8 cellular contexts compared by ENCODE assay signal in the genomic region with DNA sequence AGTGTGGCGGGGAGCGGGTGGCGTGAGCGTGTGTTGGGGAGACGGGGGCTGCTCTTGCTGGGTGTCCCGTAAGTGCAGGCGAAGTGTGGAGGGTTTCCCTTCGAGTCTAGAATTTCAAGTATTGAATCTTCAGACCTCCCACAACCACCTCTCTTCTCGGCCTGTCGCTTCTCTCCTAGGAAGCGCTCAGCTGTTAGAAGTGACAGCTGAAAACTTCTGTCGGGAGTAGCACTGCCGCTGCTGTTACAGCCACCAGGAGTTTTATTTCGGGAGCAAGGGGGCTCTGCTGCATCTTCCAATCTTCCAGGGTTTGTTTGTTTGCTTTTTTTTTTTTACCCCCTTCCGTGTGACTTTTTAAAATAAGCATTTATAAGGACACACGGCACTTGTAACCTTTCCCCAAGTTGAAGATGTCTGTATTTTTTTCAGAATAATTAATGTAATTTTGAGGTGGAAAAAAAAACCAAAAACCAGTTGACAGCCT. TPM values are rescaled to one million over a fixed set of nuclear protein-coding genes. Genes with fewer than 3 reads are reported as not detected.
DNase-seq lines count a peak whose midpoint lies in the region; ATAC-seq, FAIRE-seq and TF ChIP-seq lines count a peak whose summit lies in the region.

No MANE protein-coding gene starts in this region.

- no peaks in the 10 kb centered on the region for H3K9me3 ChIP-seq in endothelial cell of umbilical vein (replicated peaks; ENCODE audit: control insufficient read depth, insufficient read depth, low read length)

- CTCF ChIA-PET in endothelial cell of umbilical vein (lab: Charles Lee), result interaction anchor here (0.9 to 2.4 kb wide), 5 partner anchors 12 to 25 kb away, joined by 3 to 15 read pairs (median 3); no protein-coding TSS in a partner anchor

- POLR2A ChIA-PET in endothelial cell of umbilical vein (lab: Charles Lee), result no interaction called here

- intact Hi-C loops in endothelial cell of umbilical vein (cut with micrococcal nuclease), result no loop called here

- H4K20me1 ChIP-seq in endothelial cell of umbilical vein (replicated peaks; ENCODE audit: control insufficient read depth, extremely low read depth, insufficient read depth, low read length), result peaks cover 2% of the 10 kb centered on the region

- H3K4me1 ChIP-seq in endothelial cell of umbilical vein (ENCODE audit: control insufficient read depth, extremely low read depth, insufficient read depth, low read length), result peaks cover 11% of the 10 kb centered on the region

- peaks cover 56% of the 10 kb centered on the region for H3K79me2 ChIP-seq in endothelial cell of umbilical vein (ENCODE audit: control insufficient read depth, insufficient read depth, low read length)

- TF ChIP-seq CTCF in endothelial cell of umbilical vein (IDR thresholded peaks at IDR 0.05; ENCODE audit: extremely low read depth in 1 of 2, insufficient read depth in 1 of 2, low read depth in 1 of 2, low read length in 2 of 2), result peak in 1 of 2 donors; percentile 0

- H2AFZ ChIP-seq in endothelial cell of umbilical vein (ENCODE audit: low read depth, low read length), result peak overlapping the region; percentile 76

- no peaks in the 10 kb centered on the region for H3K36me3 ChIP-seq in endothelial cell of umbilical vein (ENCODE audit: control insufficient read depth in 2 of 2, extremely low read depth in 1 of 2, insufficient read depth in 2 of 2, low read length in 2 of 2)

- peak overlapping the region; percentile 80 for H3K9ac ChIP-seq in endothelial cell of umbilical vein (replicated peaks; ENCODE audit: extremely low read depth, insufficient read depth, low read length)

- peak; percentile 18 for ATAC-seq in HG02852 (IDR thresholded peaks at IDR 0.05; ENCODE audit: unreplicated experiment)
- ATAC-seq in SK-N-SH treated with all-trans-retinoic acid at 6 μM for 48 hours, result peak; percentile 45
- ATAC-seq in GM21360 (IDR thresholded peaks at IDR 0.05; ENCODE audit: unreplicated experiment), result no peak
- ATAC-seq in GM21717 (IDR thresholded peaks at IDR 0.05; ENCODE audit: unreplicated experiment), result no peak

- peak; percentile 67 for FAIRE-seq in endothelial cell of umbilical vein (lab: Jason Lieb, UNC)

- BruUV-seq in endothelial cell of umbilical vein (replicated peaks; lab: Mats Ljungman, UMichigan), result no TSS peak

- no peak for TF ChIP-seq POLR2A in endothelial cell of umbilical vein (IDR thresholded peaks at IDR 0.05; ENCODE audit: low read depth, low read length)

- dilution Hi-C loops in endothelial cell of umbilical vein (cut with MboI; ENCODE audit: extremely low pct_ligation_motif_present, low sequenced_read_pairs), result no loop called here

- no peaks in the 10 kb centered on the region for H3K9me1 ChIP-seq in endothelial cell of umbilical vein (replicated peaks; ENCODE audit: control insufficient read depth, extremely low read depth, insufficient read depth, low read length)

- H3K27me3 ChIP-seq in endothelial cell of umbilical vein (ENCODE audit: control insufficient read depth in 2 of 2, insufficient read depth in 2 of 2, low read length in 2 of 2), result no peaks in the 10 kb centered on the region

- peak overlapping the region; percentile 42 for H3K27ac ChIP-seq in endothelial cell of umbilical vein (ENCODE audit: insufficient read depth, low read depth, low read length)

- H3K4me3 ChIP-seq in endothelial cell of umbilical vein (replicated peaks in 1 of 3; ENCODE audit: insufficient read depth in 1 of 3, low read depth in 1 of 3, low read length in 3 of 3), result peak overlapping the region; percentile 58 to 92 (median 91)

- H3K4me2 ChIP-seq in endothelial cell of umbilical vein (ENCODE audit: insufficient read depth, low read length), result peak overlapping the region; percentile 69

- DNase-seq in NCI-H146 (lab: John Stamatoyannopoulos, UW), result peak; percentile 44
- DNase-seq in NCI-H146 treated with DMSO at 0.1 percent for 48 hours (lab: John Stamatoyannopoulos, UW; ENCODE audit: unreplicated experiment), result no peak
- DNase-seq in endothelial cell of umbilical vein (ENCODE audit: low read depth, low spot score), result peak; percentile 44
- DNase-seq in myocyte (ENCODE audit: low read depth), result peak; percentile 86

TF ChIP-seq in SK-N-SH treated with all-trans-retinoic acid at 6 μM for 48 hours, 23 proteins besides CTCF, POLR2A, EP300 and RAD21 (continues in another document):
- TF ChIP-seq SNAI2 (CRISPR knock-in tag; IDR thresholded peaks at IDR 0.05) (no peak), ZC3H10 (CRISPR knock-in tag; IDR thresholded peaks at IDR 0.05) (no peak), CSDC2 (CRISPR knock-in tag; IDR thresholded peaks at IDR 0.05) (no peak), BACH2 (CRISPR knock-in tag; IDR thresholded peaks at IDR 0.05; ENCODE audit: borderline replicate concordance) (no peak), ISL1 (CRISPR knock-in tag; IDR thresholded peaks at IDR 0.05) (no peak)
- TF ChIP-seq, protein P1, sequence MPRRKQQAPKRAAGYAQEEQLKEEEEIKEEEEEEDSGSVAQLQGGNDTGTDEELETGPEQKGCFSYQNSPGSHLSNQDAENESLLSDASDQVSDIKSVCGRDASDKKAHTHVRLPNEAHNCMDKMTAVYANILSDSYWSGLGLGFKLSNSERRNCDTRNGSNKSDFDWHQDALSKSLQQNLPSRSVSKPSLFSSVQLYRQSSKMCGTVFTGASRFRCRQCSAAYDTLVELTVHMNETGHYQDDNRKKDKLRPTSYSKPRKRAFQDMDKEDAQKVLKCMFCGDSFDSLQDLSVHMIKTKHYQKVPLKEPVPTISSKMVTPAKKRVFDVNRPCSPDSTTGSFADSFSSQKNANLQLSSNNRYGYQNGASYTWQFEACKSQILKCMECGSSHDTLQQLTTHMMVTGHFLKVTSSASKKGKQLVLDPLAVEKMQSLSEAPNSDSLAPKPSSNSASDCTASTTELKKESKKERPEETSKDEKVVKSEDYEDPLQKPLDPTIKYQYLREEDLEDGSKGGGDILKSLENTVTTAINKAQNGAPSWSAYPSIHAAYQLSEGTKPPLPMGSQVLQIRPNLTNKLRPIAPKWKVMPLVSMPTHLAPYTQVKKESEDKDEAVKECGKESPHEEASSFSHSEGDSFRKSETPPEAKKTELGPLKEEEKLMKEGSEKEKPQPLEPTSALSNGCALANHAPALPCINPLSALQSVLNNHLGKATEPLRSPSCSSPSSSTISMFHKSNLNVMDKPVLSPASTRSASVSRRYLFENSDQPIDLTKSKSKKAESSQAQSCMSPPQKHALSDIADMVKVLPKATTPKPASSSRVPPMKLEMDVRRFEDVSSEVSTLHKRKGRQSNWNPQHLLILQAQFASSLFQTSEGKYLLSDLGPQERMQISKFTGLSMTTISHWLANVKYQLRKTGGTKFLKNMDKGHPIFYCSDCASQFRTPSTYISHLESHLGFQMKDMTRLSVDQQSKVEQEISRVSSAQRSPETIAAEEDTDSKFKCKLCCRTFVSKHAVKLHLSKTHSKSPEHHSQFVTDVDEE (CRISPR knock-in tag; IDR thresholded peaks at IDR 0.05), result no peak

TF ChIP-seq in endothelial cell of umbilical vein, 7 proteins besides CTCF, POLR2A, EP300 and RAD21:
- no peak for TF ChIP-seq POLR2AphosphoS5 (IDR thresholded peaks at IDR 0.05; ENCODE audit: insufficient read depth, low read depth, low read length)
- no peak for TF ChIP-seq FOS (IDR thresholded peaks at IDR 0.05; ENCODE audit: borderline replicate concordance, insufficient read depth, low read length)
- TF ChIP-seq, protein P2, sequence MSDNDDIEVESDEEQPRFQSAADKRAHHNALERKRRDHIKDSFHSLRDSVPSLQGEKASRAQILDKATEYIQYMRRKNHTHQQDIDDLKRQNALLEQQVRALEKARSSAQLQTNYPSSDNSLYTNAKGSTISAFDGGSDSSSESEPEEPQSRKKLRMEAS (IDR thresholded peaks at IDR 0.05; ENCODE audit: insufficient read depth, insufficient read length), result no peak
- TF ChIP-seq JUN (IDR thresholded peaks at IDR 0.05; ENCODE audit: borderline replicate concordance, insufficient read depth, insufficient read length, low read depth), result no peak
- no peak for TF ChIP-seq EZH2 (IDR thresholded peaks at IDR 0.05; ENCODE audit: borderline replicate concordance, low read depth, low read length, severe bottlenecking)
- no peak for TF ChIP-seq MYC (IDR thresholded peaks at IDR 0.05; ENCODE audit: low read depth, low read length)
- TF ChIP-seq GATA2 (IDR thresholded peaks at IDR 0.05; ENCODE audit: insufficient read depth, insufficient read length, low read depth, low read length), result no peak

RNA-seq across cellular contexts. Expression of a gene that starts 0.7 kb away (rescaled TPM):
- 40.5 and 45.7 TPM in 2 replicates for total RNA-seq in endothelial cell of umbilical vein
- 4.1 and 5.4 TPM in 2 replicates for polyA plus RNA-seq in endothelial cell of umbilical vein
- polyA plus RNA-seq in endothelial cell of umbilical vein (2011; cell fraction: cytosol; rRNA removed), result 11.4 and 11.6 TPM in 2 replicates
- 19.4 and 21.8 TPM in 2 replicates for polyA plus RNA-seq in endothelial cell of umbilical vein (2011; cell fraction: nucleus; rRNA removed)
- polyA plus RNA-seq in endothelial cell of umbilical vein (2012), result 22.3 and 31.8 TPM in 2 replicates
- 18.4 and 23.7 TPM in 2 replicates for polyA minus RNA-seq in endothelial cell of umbilical vein
- polyA minus RNA-seq in endothelial cell of umbilical vein (2011; cell fraction: cytosol; rRNA and poly(A)+ RNA removed), result 15.4 TPM
- polyA minus RNA-seq in endothelial cell of umbilical vein (2011; cell fraction: nucleus; rRNA and poly(A)+ RNA removed), result 26.0 and 43.6 TPM in 2 replicates
- total RNA-seq in myocyte, result 24.8 and 26.2 TPM in 2 replicates
- 11.6 TPM for polyA plus RNA-seq in myocyte (2012)

RNA-seq across cellular contexts. Expression of a gene that starts 0.9 kb away (rescaled TPM):
- total RNA-seq in endothelial cell of umbilical vein (11.3 and 11.6 TPM in 2 replicates), myocyte (2.3 and 5.9 TPM in 2 replicates)
- polyA plus RNA-seq in endothelial cell of umbilical vein, result 4.1 and 4.9 TPM in 2 replicates
- 6.0 and 6.4 TPM in 2 replicates for polyA plus RNA-seq in endothelial cell of umbilical vein (2011; cell fraction: cytosol; rRNA removed)
- polyA plus RNA-seq in endothelial cell of umbilical vein (2011; cell fraction: nucleus; rRNA removed), result 6.3 and 8.4 TPM in 2 replicates
- 9.6 and 10.6 TPM in 2 replicates for polyA plus RNA-seq in endothelial cell of umbilical vein (2012)
- 14.2 and 22.1 TPM in 2 replicates for polyA minus RNA-seq in endothelial cell of umbilical vein
- 14.6 TPM for polyA minus RNA-seq in endothelial cell of umbilical vein (2011; cell fraction: cytosol; rRNA and poly(A)+ RNA removed)
- 7.4 and 13.4 TPM in 2 replicates for polyA minus RNA-seq in endothelial cell of umbilical vein (2011; cell fraction: nucleus; rRNA and poly(A)+ RNA removed)
- polyA plus RNA-seq in myocyte (2012), result 4.3 TPM

Comparison
In these comparisons a context has a peak if more than half of its experiments do, and no peak if none do; other contexts are left out.
1. ATAC-seq: peak in HG02852 (single experiment) and SK-N-SH treated with all-trans-retinoic acid at 6 μM for 48 hours (single experiment); none in GM21360 (single experiment) and GM21717 (single experiment).